Comparison of ENCODE assay signal across 2 cellular contexts in genomic region chr1:94324168-94324544, GRCh38.
A peak's percentile ranks its signal among the peaks of the same experiment; 100 is the strongest.
TF ChIP-seq lines count a peak whose summit lies in the region.

No MANE protein-coding gene starts in this region.

TF ChIP-seq in SK-N-SH, 30 proteins besides CTCF, POLR2A, EP300 and RAD21 (continued from another document):
- TF ChIP-seq REST (IDR thresholded peaks at IDR 0.05; ENCODE audit: low read depth, low read length): no peak
- TF ChIP-seq USF2 (IDR thresholded peaks at IDR 0.05; ENCODE audit: borderline replicate concordance, low read depth, low read length): no peak
- TF ChIP-seq TCF12 (IDR thresholded peaks at IDR 0.05): peak; percentile 67
- TF ChIP-seq MXI1 (IDR thresholded peaks at IDR 0.05; ENCODE audit: low read depth, low read length): no peak
- no peak; the same call in 1 of the 2 replicates for TF ChIP-seq JUND (IDR thresholded peaks at IDR 0.05)
- TF ChIP-seq RXRA (IDR thresholded peaks at IDR 0.05; ENCODE audit: borderline replicate concordance, low read depth): no peak
- no peak for TF ChIP-seq RCOR1 (IDR thresholded peaks at IDR 0.05; ENCODE audit: low read length)
- TF ChIP-seq CHD2 (IDR thresholded peaks at IDR 0.05; ENCODE audit: low read length, partially characterized antibody): no peak
- no peak for TF ChIP-seq TAF1 (IDR thresholded peaks at IDR 0.05; ENCODE audit: borderline replicate concordance, low read depth, low read length)
- peak; percentile 49 for TF ChIP-seq PBX3 (IDR thresholded peaks at IDR 0.05)
- no peak for TF ChIP-seq RFX5 (IDR thresholded peaks at IDR 0.05; ENCODE audit: low read length)

TF ChIP-seq in SK-N-SH treated with all-trans-retinoic acid at 6 μM for 48 hours, 23 proteins besides CTCF, POLR2A, EP300 and RAD21 (continued from another document):
- TF ChIP-seq TSHZ2 (CRISPR knock-in tag; IDR thresholded peaks at IDR 0.05) (no peak), ZNF70 (CRISPR knock-in tag; IDR thresholded peaks at IDR 0.05) (no peak), GLIS3 (CRISPR knock-in tag; IDR thresholded peaks at IDR 0.05) (no peak), CREB5 (CRISPR knock-in tag; IDR thresholded peaks at IDR 0.05; ENCODE audit: low read depth) (no peak)
